ENCODE assay signal across 8 cellular contexts in genomic region chr2:68121873-68122679, GRCh38. TPM values are rescaled to one million over a fixed set of nuclear protein-coding genes. Genes with fewer than 3 reads are reported as not detected.
DNase-seq lines count a peak whose midpoint lies in the region; ATAC-seq and TF ChIP-seq lines count a peak whose summit lies in the region.

No MANE protein-coding gene starts in this region.

- peak; percentile 48 for DNase-seq in 8988T
- DNase-seq in NCI-H2107 (lab: John Stamatoyannopoulos, UW), result peak; percentile 59
- DNase-seq in activated B cell treated with CpG ODN at 0.5 μM for 24 hours, result peak; percentile 69
- DNase-seq in central memory CD4-positive, alpha-beta T cell, result peak; percentile 51
- peak; percentile 75 for DNase-seq in kidney glomerular epithelial cell (lab: John Stamatoyannopoulos, UW)
- peak; percentile 86 to 87 for DNase-seq in stimulated activated CD4-positive, alpha-beta T cell treated with anti-CD3 and anti-CD28 coated beads, Interleukin-2, amount 100 ng/mL, for 24 hours

- ATAC-seq in activated B cell treated with CpG ODN at 0.5 μM for 24 hours (ENCODE audit: low read depth) (peak; percentile 26), HG03097 (IDR thresholded peaks at IDR 0.05; ENCODE audit: low FRiP score, unreplicated experiment) (no peak)

- peak; percentile 96 for TF ChIP-seq CTCF in GM12872 (IDR thresholded peaks at IDR 0.05; ENCODE audit: insufficient read depth, low read depth, low read length)
- peak; percentile 100 for TF ChIP-seq CTCF in activated B cell treated with CpG ODN at 0.5 μM for 24 hours (IDR thresholded peaks at IDR 0.05)

- H3K9me3 Mint-ChIP-seq in activated B cell treated with CpG ODN at 0.5 μM for 24 hours, result no peaks in the 10 kb centered on the region

- H3K27ac Mint-ChIP-seq in activated B cell treated with CpG ODN at 0.5 μM for 24 hours, result peak overlapping the region; percentile 97

- no peaks in the 10 kb centered on the region for H3K36me3 Mint-ChIP-seq in activated B cell treated with CpG ODN at 0.5 μM for 24 hours (ENCODE audit: low read depth)

- POLR2A ChIA-PET in activated B cell treated with CpG ODN at 0.5 μM for 24 hours (lab: Charles Lee), result interaction anchor here (0.5 to 2.5 kb wide), 6 partner anchors 35 to 244 kb away, joined by 3 to 13 read pairs (median 4); partner anchors contain the start of genes C1D and PNO1

- peak overlapping the region; percentile 77 for H3K4me3 Mint-ChIP-seq in activated B cell treated with CpG ODN at 0.5 μM for 24 hours

- no peaks in the 10 kb centered on the region for H3K27me3 Mint-ChIP-seq in activated B cell treated with CpG ODN at 0.5 μM for 24 hours

- CTCF ChIA-PET in activated B cell treated with CpG ODN at 0.5 μM for 24 hours (lab: Charles Lee), result interaction anchor here (0.5 to 3.5 kb wide), 31 partner anchors 11 to 880 kb away, joined by 3 to 22 read pairs (median 4); partner anchors contain the start of genes C1D and PNO1

- intact Hi-C loops in activated B cell treated with CpG ODN at 0.5 μM for 24 hours (cut with micrococcal nuclease), result loop anchor here (1.0 kb wide), 8 partner anchors 35 to 803 kb away; partner anchors contain the start of gene PNO1

- peaks cover 48% of the 10 kb centered on the region for H3K4me1 Mint-ChIP-seq in activated B cell treated with CpG ODN at 0.5 μM for 24 hours

RNA-seq across cellular contexts. Expression of gene PNO1, which starts 35.6 kb away (rescaled TPM):
- 22.1 and 24.9 TPM in 2 replicates for total RNA-seq in activated B cell treated with CpG ODN at 0.5 μM for 24 hours

RNA-seq across cellular contexts. Expression of gene C1D, which starts 59.3 kb away (rescaled TPM):
- 21.5 and 25.2 TPM in 2 replicates for total RNA-seq in activated B cell treated with CpG ODN at 0.5 μM for 24 hours
